8 cellular contexts compared by ENCODE assay signal in the genomic region with DNA sequence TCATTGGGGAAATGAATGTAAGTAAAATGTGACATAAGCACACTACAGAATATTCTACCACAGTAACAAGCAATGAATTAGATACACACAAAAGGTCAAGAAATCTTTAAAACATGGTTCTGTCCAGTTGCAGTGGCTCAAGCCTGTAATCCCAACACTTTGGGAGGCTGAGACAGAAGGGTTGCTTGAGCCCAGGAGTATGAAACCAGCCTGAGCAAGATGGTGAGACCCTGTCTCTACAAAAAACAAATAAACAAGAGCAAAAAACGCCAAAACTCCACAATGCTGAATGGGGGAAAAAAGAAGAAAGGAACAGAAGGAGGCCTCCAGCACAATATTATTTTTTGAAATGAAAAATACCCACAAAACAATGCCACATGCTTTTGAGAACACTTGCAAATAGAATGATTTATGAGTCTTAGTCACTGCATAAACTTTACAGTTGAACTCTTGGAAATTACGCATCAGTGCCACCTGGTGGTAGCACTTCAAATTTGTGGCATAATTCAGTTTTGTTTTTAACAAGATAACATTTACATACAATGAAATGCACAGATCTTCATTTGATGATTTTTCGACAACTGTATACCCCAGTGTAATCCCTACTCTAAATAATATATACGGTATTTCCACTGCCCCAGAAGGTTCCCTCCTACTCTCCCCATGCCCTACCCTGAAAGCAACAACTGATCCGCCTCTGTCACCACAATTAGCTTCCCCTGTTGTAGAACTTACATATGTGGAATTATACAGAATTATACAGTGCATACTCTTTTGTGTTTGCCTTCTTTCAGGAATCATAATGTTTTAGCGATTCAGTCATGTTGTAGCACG. TPM values are rescaled to one million over a fixed set of nuclear protein-coding genes. Genes with fewer than 3 reads are reported as not detected.
DNase-seq lines count a peak whose midpoint lies in the region; ATAC-seq and TF ChIP-seq lines count a peak whose summit lies in the region.

No MANE protein-coding gene starts in this region.

- H3K36me3 ChIP-seq in BE2C, result no peaks in the 10 kb centered on the region

- CTCF ChIA-PET in activated CD4-positive, alpha-beta memory T cell treated with anti-CD3 and anti-CD28 coated beads, Interleukin-2, amount 10 ng/mL, durations not matched to agents 7 days and 5 days (lab: Charles Lee), result interaction anchor here (0.5 to 3.6 kb wide), 35 partner anchors 8 to 224 kb away, joined by 3 to 26 read pairs (median 4); partner anchors contain the start of genes APTX, B4GALT1 and SMU1

- H3K27ac Mint-ChIP-seq in activated CD4-positive, alpha-beta memory T cell treated with anti-CD3 and anti-CD28 coated beads, Interleukin-2, amount 10 ng/mL, durations not matched to agents 7 days and 5 days, result peak overlapping the region; percentile 24

- no peaks in the 10 kb centered on the region; the same call in 1 of the 2 replicates for H3K4me1 ChIP-seq in BE2C

- peak; percentile 78 for TF ChIP-seq CTCF in BE2C (IDR thresholded peaks at IDR 0.05; ENCODE audit: low read depth, low read length)

- peaks cover 36% of the 10 kb centered on the region for H3K4me1 Mint-ChIP-seq in activated CD4-positive, alpha-beta memory T cell treated with anti-CD3 and anti-CD28 coated beads, Interleukin-2, amount 10 ng/mL, durations not matched to agents 7 days and 5 days

- no peaks in the 10 kb centered on the region for H3K27me3 Mint-ChIP-seq in activated CD4-positive, alpha-beta memory T cell treated with anti-CD3 and anti-CD28 coated beads, Interleukin-2, amount 10 ng/mL, durations not matched to agents 7 days and 5 days

- ATAC-seq in GM21825 (IDR thresholded peaks at IDR 0.05; ENCODE audit: unreplicated experiment) (peak; percentile 40), HG02759 (IDR thresholded peaks at IDR 0.05; ENCODE audit: unreplicated experiment) (no peak)

- DNase-seq in BE2C (peak; percentile 59), NCI-H748 (lab: John Stamatoyannopoulos, UW; ENCODE audit: unreplicated experiment) (peak; percentile 60), myocyte (ENCODE audit: low read depth) (peak; percentile 81)
- DNase-seq in activated CD4-positive, alpha-beta memory T cell treated with anti-CD3 and anti-CD28 coated beads, Interleukin-2, amount 10 ng/mL, durations not matched to agents 7 days and 5 days, result peak; percentile 79
- peak; percentile 50 for DNase-seq in effector CD8-positive, alpha-beta T cell (lab: John Stamatoyannopoulos, UW)
- peak; percentile 52 for DNase-seq in stimulated activated CD8-positive, alpha-beta memory T cell treated with anti-CD3 and anti-CD28 coated beads, Interleukin-7, amount 100 ng/mL, for 24 hours (ENCODE audit: low read depth)

- no peaks in the 10 kb centered on the region for H3K27me3 ChIP-seq in BE2C

- H3K4me3 ChIP-seq in BE2C (ENCODE audit: low read depth, low read length), result no peak overlapping the region

- H3K9me3 Mint-ChIP-seq in activated CD4-positive, alpha-beta memory T cell treated with anti-CD3 and anti-CD28 coated beads, Interleukin-2, amount 10 ng/mL, durations not matched to agents 7 days and 5 days, result no peaks in the 10 kb centered on the region

- H3K36me3 Mint-ChIP-seq in activated CD4-positive, alpha-beta memory T cell treated with anti-CD3 and anti-CD28 coated beads, Interleukin-2, amount 10 ng/mL, durations not matched to agents 7 days and 5 days (ENCODE audit: low read depth), result no peaks in the 10 kb centered on the region

- H3K4me3 Mint-ChIP-seq in activated CD4-positive, alpha-beta memory T cell treated with anti-CD3 and anti-CD28 coated beads, Interleukin-2, amount 10 ng/mL, durations not matched to agents 7 days and 5 days, result no peak overlapping the region

- no peaks in the 10 kb centered on the region for H3K9me3 ChIP-seq in BE2C

- POLR2A ChIA-PET in activated CD4-positive, alpha-beta memory T cell treated with anti-CD3 and anti-CD28 coated beads, Interleukin-2, amount 10 ng/mL, durations not matched to agents 7 days and 5 days (lab: Charles Lee), result interaction anchor here (0.7 to 1.7 kb wide), 11 partner anchors 10 to 200 kb away, joined by 3 to 10 read pairs (median 3); partner anchors contain the start of genes B4GALT1, DNAJA1, NFX1 and SMU1

RNA-seq across cellular contexts. Expression of gene SPINK4, which starts 14.4 kb away (rescaled TPM):
- polyA plus RNA-seq in BE2C (2012; ENCODE audit: insufficient read depth, insufficient read length, low read depth), result not detected
- not detected for total RNA-seq in activated CD4-positive, alpha-beta memory T cell treated with anti-CD3 and anti-CD28 coated beads, Interleukin-2, amount 10 ng/mL, durations not matched to agents 7 days and 5 days
- total RNA-seq in myocyte, result not detected in 2 replicates
- polyA plus RNA-seq in myocyte (2012), result not detected

RNA-seq across cellular contexts. Expression of gene BAG1, which starts 39.0 kb away (rescaled TPM):
- polyA plus RNA-seq in BE2C (2012; ENCODE audit: insufficient read depth, insufficient read length, low read depth), result 92.6 TPM
- total RNA-seq in activated CD4-positive, alpha-beta memory T cell treated with anti-CD3 and anti-CD28 coated beads, Interleukin-2, amount 10 ng/mL, durations not matched to agents 7 days and 5 days, result 10 to 100 TPM; 56.3 to 57.1 TPM
- 74.6 and 78.7 TPM in 2 replicates for total RNA-seq in myocyte
- 74.4 TPM for polyA plus RNA-seq in myocyte (2012)

RNA-seq across cellular contexts. Expression of gene CHMP5, which starts 39.3 kb away (rescaled TPM):
- 57.8 TPM for polyA plus RNA-seq in BE2C (2012; ENCODE audit: insufficient read depth, insufficient read length, low read depth)
- total RNA-seq in activated CD4-positive, alpha-beta memory T cell treated with anti-CD3 and anti-CD28 coated beads, Interleukin-2, amount 10 ng/mL, durations not matched to agents 7 days and 5 days, result 100 to 1,000 TPM; 149 TPM
- total RNA-seq in myocyte, result 94.4 and 97.4 TPM in 2 replicates
- polyA plus RNA-seq in myocyte (2012), result 90.4 TPM

RNA-seq across cellular contexts. Expression of gene B4GALT1, which starts 58.4 kb away (rescaled TPM):
- polyA plus RNA-seq in BE2C (2012; ENCODE audit: insufficient read depth, insufficient read length, low read depth), result 2.6 TPM
- 10 to 100 TPM; 69.2 to 70.8 TPM for total RNA-seq in activated CD4-positive, alpha-beta memory T cell treated with anti-CD3 and anti-CD28 coated beads, Interleukin-2, amount 10 ng/mL, durations not matched to agents 7 days and 5 days
- total RNA-seq in myocyte, result 36.5 and 39.4 TPM in 2 replicates
- polyA plus RNA-seq in myocyte (2012), result 118 TPM
